Comparison of ENCODE assay signal across 8 cellular contexts in genomic region chr7:151245360-151246160, GRCh38. TPM values are rescaled to one million over a fixed set of nuclear protein-coding genes. Genes with fewer than 3 reads are reported as not detected.
DNase-seq lines count a peak whose midpoint lies in the region; ATAC-seq and TF ChIP-seq lines count a peak whose summit lies in the region.

No MANE protein-coding gene starts in this region.

- H3K27me3 ChIP-seq in duodenal mucosa (ENCODE audit: control insufficient read depth in 1 of 2, insufficient read depth in 2 of 2, low read length in 2 of 2) (peaks cover 35 to 50% of the 10 kb centered on the region in 2 donors), subcutaneous abdominal adipose tissue (ENCODE audit: control insufficient read depth in 5 of 5, insufficient read depth in 4 of 5, low read length in 5 of 5) (peaks cover 0 to 17% (median 11%) of the 10 kb centered on the region in 5 donors)

- H3K4me3 ChIP-seq in GM08714 (ENCODE audit: low read length) (peak overlapping the region; percentile 6; the same call in 1 of the 2 replicates), duodenal mucosa (ENCODE audit: low read depth in 1 of 2, low read length in 2 of 2) (peak overlapping the region; percentile 36), subcutaneous abdominal adipose tissue (ENCODE audit: low read depth in 1 of 5, low read length in 5 of 5) (peak overlapping the region in 4 of 5 donors; percentile 17 to 38 (median 28))

- intact Hi-C loops in activated CD4-positive, alpha-beta T cell treated with anti-CD3 and anti-CD28 coated beads for 36 hours (cut with DNase I, micrococcal nuclease) = loop anchor here (2.0 to 10.0 kb wide), 4 partner anchors 19 to 121 kb away; partner anchors contain the start of gene ABCF2 (in 1 of the 2)

- peak overlapping the region; percentile 21 for H3K4me3 Mint-ChIP-seq in activated CD4-positive, alpha-beta T cell treated with anti-CD3 and anti-CD28 coated beads for 36 hours
- peak overlapping the region; percentile 99 for H3K4me3 Mint-ChIP-seq in mesothelial cell of epicardium

- CTCF ChIA-PET in activated CD4-positive, alpha-beta T cell treated with anti-CD3 and anti-CD28 coated beads for 36 hours (lab: Charles Lee) = interaction anchor here (0.6 to 4.9 kb wide), 12 partner anchors 9 to 398 kb away, joined by 3 to 49 read pairs (median 4); partner anchors contain the start of genes ABCF2 and CHPF2

- H3K4me1 ChIP-seq in duodenal mucosa (ENCODE audit: control insufficient read depth in 1 of 2, insufficient read depth in 2 of 2, low read length in 2 of 2) (peaks cover 33 to 40% of the 10 kb centered on the region in 2 donors), subcutaneous abdominal adipose tissue (ENCODE audit: control insufficient read depth in 5 of 5, insufficient read depth in 5 of 5, low read length in 5 of 5) (peaks cover 3 to 71% (median 54%) of the 10 kb centered on the region in 5 donors)

- POLR2A ChIA-PET in activated CD4-positive, alpha-beta T cell treated with anti-CD3 and anti-CD28 coated beads for 36 hours (lab: Charles Lee) = interaction anchor here (0.6 kb wide), 1 partner anchor 161 kb away, joined by 3 read pairs; no protein-coding TSS in a partner anchor

- peaks cover under 1% of the 10 kb centered on the region for H3K36me3 Mint-ChIP-seq in activated CD4-positive, alpha-beta T cell treated with anti-CD3 and anti-CD28 coated beads for 36 hours (ENCODE audit: low read depth)
- peaks cover 2% of the 10 kb centered on the region for H3K36me3 Mint-ChIP-seq in mesothelial cell of epicardium

- peaks cover 33% of the 10 kb centered on the region for H3K27me3 Mint-ChIP-seq in activated CD4-positive, alpha-beta T cell treated with anti-CD3 and anti-CD28 coated beads for 36 hours
- H3K27me3 Mint-ChIP-seq in mesothelial cell of epicardium (ENCODE audit: low read depth) = no peaks in the 10 kb centered on the region

- peak; percentile 79 for DNase-seq in activated CD4-positive, alpha-beta T cell treated with anti-CD3 and anti-CD28 coated beads for 36 hours
- DNase-seq in mesothelial cell of epicardium (ENCODE audit: low spot score in 2 of 2, unreplicated experiment in 2 of 2) = peak; percentile 44 to 74
- DNase-seq in SKM-1 treated with dmso at 0.1 percent for 144 hours (lab: John Stamatoyannopoulos, UW; ENCODE audit: unreplicated experiment) = no peak

- no peaks in the 10 kb centered on the region for H3K36me3 ChIP-seq in duodenal mucosa (ENCODE audit: control insufficient read depth in 1 of 2, insufficient read depth in 2 of 2, low read length in 2 of 2)
- H3K36me3 ChIP-seq in subcutaneous abdominal adipose tissue (ENCODE audit: control insufficient read depth in 5 of 5, insufficient read depth in 5 of 5, low read length in 5 of 5) = peaks cover 0 to 13% (median 10%) of the 10 kb centered on the region in 5 donors

- H3K4me1 Mint-ChIP-seq in activated CD4-positive, alpha-beta T cell treated with anti-CD3 and anti-CD28 coated beads for 36 hours = peaks cover 39% of the 10 kb centered on the region
- peaks cover 50% of the 10 kb centered on the region for H3K4me1 Mint-ChIP-seq in mesothelial cell of epicardium

- no peaks in the 10 kb centered on the region for H3K9me3 Mint-ChIP-seq in activated CD4-positive, alpha-beta T cell treated with anti-CD3 and anti-CD28 coated beads for 36 hours (ENCODE audit: low read depth)
- H3K9me3 Mint-ChIP-seq in mesothelial cell of epicardium = no peaks in the 10 kb centered on the region

- no peak overlapping the region for H3K27ac Mint-ChIP-seq in activated CD4-positive, alpha-beta T cell treated with anti-CD3 and anti-CD28 coated beads for 36 hours
- H3K27ac Mint-ChIP-seq in mesothelial cell of epicardium = no peak overlapping the region

- no peaks in the 10 kb centered on the region for H3K9me3 ChIP-seq in duodenal mucosa (ENCODE audit: control insufficient read depth in 1 of 2, low read length in 2 of 2)
- H3K9me3 ChIP-seq in subcutaneous abdominal adipose tissue (ENCODE audit: control insufficient read depth in 5 of 5, low read length in 5 of 5) = no peaks in the 10 kb centered on the region

- H3K9ac ChIP-seq in duodenal mucosa (ENCODE audit: low read depth in 1 of 2, low read length in 2 of 2) = no peak overlapping the region
- peak overlapping the region in 1 of 5 donors; percentile 25 for H3K9ac ChIP-seq in subcutaneous abdominal adipose tissue (ENCODE audit: low read length in 5 of 5)

- peak; percentile 79 for TF ChIP-seq CTCF in mesothelial cell of epicardium (IDR thresholded peaks at IDR 0.05; ENCODE audit: unreplicated experiment)

- ATAC-seq in HG03571 (IDR thresholded peaks at IDR 0.05; ENCODE audit: unreplicated experiment) = peak; percentile 37
- peak; percentile 65 for ATAC-seq in activated CD4-positive, alpha-beta T cell treated with anti-CD3 and anti-CD28 coated beads for 36 hours
- no peak for ATAC-seq in GM19452 (IDR thresholded peaks at IDR 0.05; ENCODE audit: unreplicated experiment)

- H3K27ac ChIP-seq in duodenal mucosa (ENCODE audit: low read depth, low read length) (no peak overlapping the region), subcutaneous abdominal adipose tissue (ENCODE audit: low read depth, low read length) (no peak overlapping the region)

RNA-seq across cellular contexts. Expression of gene SMARCD3, which starts 2.9 kb away (rescaled TPM):
- 1 to 10 TPM; 4.1 to 4.8 TPM for total RNA-seq in activated CD4-positive, alpha-beta T cell treated with anti-CD3 and anti-CD28 coated beads for 36 hours
- 114 to 119 TPM (median 116 TPM) in 3 replicates for total RNA-seq in mesothelial cell of epicardium

RNA-seq across cellular contexts. Expression of gene CHPF2, which starts 13.3 kb away (rescaled TPM):
- total RNA-seq in activated CD4-positive, alpha-beta T cell treated with anti-CD3 and anti-CD28 coated beads for 36 hours = 10 to 100 TPM; 20.7 to 27.3 TPM
- total RNA-seq in mesothelial cell of epicardium = 55.1 to 56.5 TPM (median 56.2 TPM) in 3 replicates

RNA-seq across cellular contexts. Expression of gene ABCF2, which starts 18.6 kb away (rescaled TPM):
- 10 to 100 TPM; 48.4 to 49.0 TPM for total RNA-seq in activated CD4-positive, alpha-beta T cell treated with anti-CD3 and anti-CD28 coated beads for 36 hours
- total RNA-seq in mesothelial cell of epicardium = 44.9 to 46.2 TPM (median 45.6 TPM) in 3 replicates

RNA-seq across cellular contexts. Expression of gene H2BK1, which starts 35.3 kb away (rescaled TPM):
- not detected for total RNA-seq in activated CD4-positive, alpha-beta T cell treated with anti-CD3 and anti-CD28 coated beads for 36 hours
- not detected in 3 replicates for total RNA-seq in mesothelial cell of epicardium

RNA-seq across cellular contexts. Expression of gene ASB10, which starts 58.5 kb away (rescaled TPM):
- not detected for total RNA-seq in activated CD4-positive, alpha-beta T cell treated with anti-CD3 and anti-CD28 coated beads for 36 hours
- not detected in 3 replicates for total RNA-seq in mesothelial cell of epicardium

Comparison
In these comparisons a context has a peak if more than half of its experiments do, and no peak if none do; other contexts are left out.
1. RNA of gene SMARCD3, which starts 2.9 kb away (total RNA-seq): 114 to 119 TPM in mesothelial cell of epicardium; 4.1 to 4.8 TPM in activated CD4-positive, alpha-beta T cell treated with anti-CD3 and anti-CD28 coated beads for 36 hours; every median in the first group is over 10 times any median in the second.
2. Peak in every context shown above with its lines, with median percentiles within 50 percentile points of each other: H3K4me3 ChIP-seq.